In genomic region chr17:83057397-83057761, GRCh38 we compare ENCODE assay signal across 2 cellular contexts.
TF ChIP-seq lines count a peak whose summit lies in the region.

No MANE protein-coding gene starts in this region.

TF ChIP-seq in SK-N-SH, 30 proteins besides CTCF, POLR2A, EP300 and RAD21 (continued from another document):
- TF ChIP-seq IRF3 (IDR thresholded peaks at IDR 0.05; ENCODE audit: low read depth, low read length) (no peak), EZH2phosphoT487 (IDR thresholded peaks at IDR 0.05; ENCODE audit: borderline replicate concordance, low read depth) (no peak), MEF2A (IDR thresholded peaks at IDR 0.05; ENCODE audit: borderline replicate concordance, low read depth) (no peak), FOSL2 (IDR thresholded peaks at IDR 0.05; ENCODE audit: borderline replicate concordance, low read depth) (no peak), REST (IDR thresholded peaks at IDR 0.05; ENCODE audit: low read depth, low read length) (no peak), TCF12 (IDR thresholded peaks at IDR 0.05) (no peak), USF2 (IDR thresholded peaks at IDR 0.05; ENCODE audit: borderline replicate concordance, low read depth, low read length) (no peak), MXI1 (IDR thresholded peaks at IDR 0.05; ENCODE audit: low read depth, low read length) (no peak), RXRA (IDR thresholded peaks at IDR 0.05; ENCODE audit: borderline replicate concordance, low read depth) (no peak), SIN3A (IDR thresholded peaks at IDR 0.05; ENCODE audit: borderline replicate concordance, low read depth, low read length) (no peak)

TF ChIP-seq in SK-N-SH treated with all-trans-retinoic acid at 6 μM for 48 hours, 23 proteins besides CTCF, POLR2A, EP300 and RAD21 (continued from another document):
- TF ChIP-seq, protein P1, sequence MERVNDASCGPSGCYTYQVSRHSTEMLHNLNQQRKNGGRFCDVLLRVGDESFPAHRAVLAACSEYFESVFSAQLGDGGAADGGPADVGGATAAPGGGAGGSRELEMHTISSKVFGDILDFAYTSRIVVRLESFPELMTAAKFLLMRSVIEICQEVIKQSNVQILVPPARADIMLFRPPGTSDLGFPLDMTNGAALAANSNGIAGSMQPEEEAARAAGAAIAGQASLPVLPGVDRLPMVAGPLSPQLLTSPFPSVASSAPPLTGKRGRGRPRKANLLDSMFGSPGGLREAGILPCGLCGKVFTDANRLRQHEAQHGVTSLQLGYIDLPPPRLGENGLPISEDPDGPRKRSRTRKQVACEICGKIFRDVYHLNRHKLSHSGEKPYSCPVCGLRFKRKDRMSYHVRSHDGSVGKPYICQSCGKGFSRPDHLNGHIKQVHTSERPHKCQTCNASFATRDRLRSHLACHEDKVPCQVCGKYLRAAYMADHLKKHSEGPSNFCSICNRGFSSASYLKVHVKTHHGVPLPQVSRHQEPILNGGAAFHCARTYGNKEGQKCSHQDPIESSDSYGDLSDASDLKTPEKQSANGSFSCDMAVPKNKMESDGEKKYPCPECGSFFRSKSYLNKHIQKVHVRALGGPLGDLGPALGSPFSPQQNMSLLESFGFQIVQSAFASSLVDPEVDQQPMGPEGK (CRISPR knock-in tag; IDR thresholded peaks at IDR 0.05; ENCODE audit: borderline replicate concordance) = no peak
- TF ChIP-seq POU6F1 (CRISPR knock-in tag; IDR thresholded peaks at IDR 0.05; ENCODE audit: borderline replicate concordance, low read depth) = no peak
- no peak for TF ChIP-seq ZNF70 (CRISPR knock-in tag; IDR thresholded peaks at IDR 0.05)
